11 cellular contexts compared by ENCODE assay signal in the genomic region with DNA sequence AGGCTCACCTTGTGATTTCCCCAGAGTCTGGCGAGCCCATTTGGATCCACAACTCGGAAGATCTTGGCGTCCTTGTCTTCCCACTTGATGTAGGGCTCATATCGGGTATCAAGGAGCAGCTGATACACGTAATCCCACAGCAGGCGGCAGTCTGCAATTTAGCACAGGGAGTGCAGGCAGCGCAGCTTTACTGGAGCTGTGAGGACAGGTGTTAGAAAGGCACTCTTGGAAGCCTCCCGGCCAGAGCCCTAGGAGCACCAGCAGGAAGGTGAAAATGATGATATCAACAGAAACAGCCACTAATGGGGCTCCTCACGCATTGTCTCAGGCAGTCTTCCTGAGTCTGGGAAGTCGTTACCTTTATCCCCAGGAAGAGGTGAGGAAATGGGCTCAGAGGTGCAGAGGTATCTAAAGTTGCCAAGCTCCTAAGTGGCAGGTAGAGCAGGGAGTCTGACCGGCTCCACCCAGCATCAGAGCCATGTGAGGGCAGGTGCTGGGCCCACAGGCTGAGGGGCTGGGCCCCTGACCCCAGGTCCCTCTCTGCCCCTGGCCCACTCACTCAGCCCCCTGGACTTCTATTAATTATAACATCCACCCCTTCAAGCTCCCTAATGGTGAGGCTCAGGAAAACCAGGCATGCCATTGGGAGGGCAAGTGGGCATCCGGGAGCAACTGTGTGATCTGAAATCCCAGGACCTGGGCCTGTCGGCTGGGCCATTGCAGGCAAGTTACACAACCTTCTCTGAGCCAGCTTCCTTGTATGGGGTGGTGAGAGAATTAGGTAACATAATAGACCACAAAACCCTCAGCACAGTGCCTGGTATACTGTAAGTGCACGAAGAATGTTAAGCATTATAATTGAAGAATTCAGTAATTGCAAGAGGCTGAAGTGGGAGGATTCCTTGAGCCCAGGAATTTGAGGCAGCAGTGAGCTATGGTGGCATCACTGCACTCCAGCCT. TPM values are rescaled to one million over a fixed set of nuclear protein-coding genes. Genes with fewer than 3 reads are reported as not detected.
DNase-seq lines count a peak whose midpoint lies in the region; ATAC-seq and TF ChIP-seq lines count a peak whose summit lies in the region.
"Had no signal": no experiment of that assay in that cellular context is flagged by ENCODE, and none has a peak within 500 bp of the region (broad histone marks: within the 10 kb centered on the region; RNA-seq: fewer than 3 reads in every experiment).

No MANE protein-coding gene starts in this region.

- H3K36me3 ChIP-seq in GM23248 (ENCODE audit: low read depth) (no peaks in the 10 kb centered on the region), brain microvascular endothelial cell (replicated peaks) (no peaks in the 10 kb centered on the region), neutrophil (no peaks in the 10 kb centered on the region)

- H3K4me1 ChIP-seq in GM23248 (ENCODE audit: insufficient read depth) (peaks cover 25% of the 10 kb centered on the region), neutrophil (ENCODE audit: control insufficient read depth in 1 of 2, insufficient read depth in 1 of 2, low read depth in 1 of 2, low read length in 1 of 2) (peaks cover 62 to 73% of the 10 kb centered on the region in 2 experiments)

- H3K9ac ChIP-seq in GM23248: peak overlapping the region; percentile 27; the same call in 1 of the 2 replicates

- no peak overlapping the region for H3K4me3 Mint-ChIP-seq in stimulated activated memory B cell treated with anti-CD40 and anti-IgM and Interleukin-4, amounts not matched to agents 10 μg/mL and 1 μg/mL and 100 μg/mL, for 72 hours

- H3K27ac ChIP-seq in GM23248: peak overlapping the region; percentile 59
- no peak overlapping the region for H3K27ac ChIP-seq in brain microvascular endothelial cell
- H3K27ac ChIP-seq in neutrophil: peak overlapping the region; percentile 87
- H3K27ac ChIP-seq: testis had no signal

- H4K20me1 ChIP-seq in GM23248 (ENCODE audit: insufficient read depth): no peaks in the 10 kb centered on the region

- H3K4me1 Mint-ChIP-seq in stimulated activated memory B cell treated with anti-CD40 and anti-IgM and Interleukin-4, amounts not matched to agents 10 μg/mL and 1 μg/mL and 100 μg/mL, for 72 hours: peaks cover 25% of the 10 kb centered on the region

- ATAC-seq in stimulated activated memory B cell treated with anti-CD40 and anti-IgM and Interleukin-4, amounts not matched to agents 10 μg/mL and 1 μg/mL and 100 μg/mL, for 72 hours: no peak
- ATAC-seq in GM21825 (IDR thresholded peaks at IDR 0.05; ENCODE audit: unreplicated experiment): no peak

- H3K27ac Mint-ChIP-seq in stimulated activated memory B cell treated with anti-CD40 and anti-IgM and Interleukin-4, amounts not matched to agents 10 μg/mL and 1 μg/mL and 100 μg/mL, for 72 hours: no peak overlapping the region

- H3F3A ChIP-seq in GM23248 (ENCODE audit: insufficient read depth): peaks cover 8% of the 10 kb centered on the region; the same call in 1 of the 2 replicates

- WGBS in GM23248 (ENCODE audit: low coverage in 1 of 2, low lambda C conversion rate in 2 of 2, missing lambda C conversion rate in 2 of 2), 2 experiments: 75 to 78% methylated on average over 14 of the region's 14 CpGs

- TF ChIP-seq CTCF in brain microvascular endothelial cell (IDR thresholded peaks at IDR 0.05; ENCODE audit: low read depth, low read length, missing control alignments) (no peak), neutrophil (IDR thresholded peaks at IDR 0.05) (no peak)

- H3K9me3 ChIP-seq in GM23248 (ENCODE audit: low read depth) (no peaks in the 10 kb centered on the region), neutrophil (no peaks in the 10 kb centered on the region)
- H3K9me3 ChIP-seq: testis had no signal

- H3K4me3 ChIP-seq in GM23248 (no peak overlapping the region), brain microvascular endothelial cell (ENCODE audit: low read depth, low read length) (no peak overlapping the region), neutrophil (ENCODE audit: low read depth in 1 of 2, low read length in 1 of 2) (peak overlapping the region; percentile 22 to 54)
- H3K4me3 ChIP-seq: testis had no signal

- no peaks in the 10 kb centered on the region for H3K27me3 ChIP-seq in GM23248 (replicated peaks; ENCODE audit: insufficient read depth)
- H3K27me3 ChIP-seq in brain microvascular endothelial cell (replicated peaks): peaks cover 5% of the 10 kb centered on the region
- no peaks in the 10 kb centered on the region for H3K27me3 ChIP-seq in neutrophil
- H3K27me3 ChIP-seq: testis had no signal

- no peaks in the 10 kb centered on the region for H3K36me3 Mint-ChIP-seq in stimulated activated memory B cell treated with anti-CD40 and anti-IgM and Interleukin-4, amounts not matched to agents 10 μg/mL and 1 μg/mL and 100 μg/mL, for 72 hours

- H3K9me3 Mint-ChIP-seq in stimulated activated memory B cell treated with anti-CD40 and anti-IgM and Interleukin-4, amounts not matched to agents 10 μg/mL and 1 μg/mL and 100 μg/mL, for 72 hours: no peaks in the 10 kb centered on the region

- H2AFZ ChIP-seq in GM23248: 0 out of 2 replicates have a peak overlapping the region, but pooled peaks have one; percentile 1

- in situ Hi-C loops in GM23248 (cut with MboI): loop anchor here (10.0 kb wide), 1 partner anchor 244 kb away; no protein-coding TSS in a partner anchor
- in situ Hi-C loops in brain microvascular endothelial cell (cut with HindIII; ENCODE audit: low pct_ligation_motif_present, low sequenced_read_pairs): no loop called here

- no peaks in the 10 kb centered on the region for H3K79me2 ChIP-seq in GM23248 (ENCODE audit: insufficient read depth)

- H3K27me3 Mint-ChIP-seq in stimulated activated memory B cell treated with anti-CD40 and anti-IgM and Interleukin-4, amounts not matched to agents 10 μg/mL and 1 μg/mL and 100 μg/mL, for 72 hours: peaks cover 17% of the 10 kb centered on the region

- peak; percentile 96 for DNase-seq in GM23248
- peak; percentile 95 for DNase-seq in NCI-H2171 treated with DMSO at 0.1 percent for 48 hours (lab: John Stamatoyannopoulos, UW)
- DNase-seq in brain microvascular endothelial cell: peak; percentile 55
- no peak for DNase-seq in activated naive CD4-positive, alpha-beta T cell treated with anti-CD3 and anti-CD28 coated beads, Interleukin-2, amount 50 U/mL, for 16 hours
- DNase-seq in SK-N-DZ (ENCODE audit: low spot score): no peak
- DNase-seq: activated naive CD4-positive, alpha-beta T cell; testis had no signal

- H3K9me2 ChIP-seq in GM23248 (ENCODE audit: insufficient read depth): no peaks in the 10 kb centered on the region

- peak overlapping the region; percentile 29 for H3K4me2 ChIP-seq in GM23248 (ENCODE audit: unreplicated experiment)

RNA-seq across cellular contexts. Expression of gene ETV7, which starts 18.3 kb away (rescaled TPM):
- total RNA-seq in GM23248 (2014; rRNA removed; shearing (Covaris generic)): 0.32 TPM in 1 of 2 replicates, not detected in the other
- 0.70 and 0.99 TPM in 2 replicates for polyA plus RNA-seq in GM23248 (2016; fragmentation: Nextera tagmentation; extraction: Ambion mirVana)
- not detected in 2 replicates for polyA plus RNA-seq in SK-N-DZ (2014; cell fraction: cytosol; rRNA removed)
- 0.83 TPM in 1 of 2 replicates, not detected in the other for polyA plus RNA-seq in SK-N-DZ (2014; cell fraction: nucleus; rRNA removed)
- total RNA-seq: SK-MEL-5 had no signal

RNA-seq across cellular contexts. Expression of gene BNIP5, which starts 32.5 kb away (rescaled TPM):
- total RNA-seq in GM23248 (2014; rRNA removed; shearing (Covaris generic)): not detected in 2 replicates
- not detected in 2 replicates for polyA plus RNA-seq in GM23248 (2016; fragmentation: Nextera tagmentation; extraction: Ambion mirVana)
- 0.84 and 0.87 TPM in 2 replicates for polyA plus RNA-seq in SK-N-DZ (2014; cell fraction: cytosol; rRNA removed)
- 0.09 and 0.62 TPM in 2 replicates for polyA plus RNA-seq in SK-N-DZ (2014; cell fraction: nucleus; rRNA removed)
- total RNA-seq: SK-MEL-5 had no signal

Comparison
In these comparisons a context has a peak if more than half of its experiments do, and no peak if none do; other contexts are left out.
1. DNase-seq: peak in GM23248 (single experiment), NCI-H2171 treated with DMSO at 0.1 percent for 48 hours (single experiment) and brain microvascular endothelial cell (single experiment); none in activated naive CD4-positive, alpha-beta T cell treated with anti-CD3 and anti-CD28 coated beads, Interleukin-2, amount 50 U/mL, for 16 hours (single experiment) and SK-N-DZ (single experiment).
2. H3K4me3 ChIP-seq: peak in neutrophil (2 of 2); none in GM23248 (single experiment) and brain microvascular endothelial cell (single experiment).